8 cellular contexts compared by ENCODE assay signal in genomic region chr22:50306753-50307749, GRCh38. TPM values are rescaled to one million over a fixed set of nuclear protein-coding genes. Genes with fewer than 3 reads are reported as not detected.
DNase-seq lines count a peak whose midpoint lies in the region; ATAC-seq and TF ChIP-seq lines count a peak whose summit lies in the region.

TSS of gene PLXNB2 (minus strand) at chr22:50307646. CDS start at chr22:50290584, 17,062 bp downstream.

- H3K27me3 ChIP-seq in Loucy (ENCODE audit: insufficient read depth, low read length, poor library complexity, severe bottlenecking) (no peaks in the 10 kb centered on the region), mammary epithelial cell (ENCODE audit: insufficient read depth, low read length) (no peaks in the 10 kb centered on the region), iPS-15b (ENCODE audit: control insufficient read depth, insufficient read depth, low read length) (no peaks in the 10 kb centered on the region)

- H2AFZ ChIP-seq in Loucy (ENCODE audit: low read length) = 0 out of 2 replicates have a peak within 1 kb of the TSS, but pooled peaks have one; percentile 12
- peak within 1 kb of the TSS; percentile 57 for H2AFZ ChIP-seq in mammary epithelial cell (ENCODE audit: low read depth, low read length)

- H3K4me1 ChIP-seq in Loucy (ENCODE audit: insufficient read depth, low read length, poor library complexity, severe bottlenecking) = peaks cover 75% of the 10 kb centered on the region
- H3K4me1 ChIP-seq in mammary epithelial cell (ENCODE audit: insufficient read depth, low read length) = peaks cover 37% of the 10 kb centered on the region
- peaks cover 3% of the 10 kb centered on the region for H3K4me1 ChIP-seq in iPS-15b (ENCODE audit: control insufficient read depth, insufficient read depth, low read length)

- peak within 1 kb of the TSS; percentile 80 for H3K9ac ChIP-seq in Loucy (ENCODE audit: low read depth, low read length, poor library complexity, severe bottlenecking)
- H3K9ac ChIP-seq in mammary epithelial cell (ENCODE audit: insufficient read depth, low read length) = peak within 1 kb of the TSS; percentile 74
- H3K9ac ChIP-seq in iPS-15b (ENCODE audit: low read depth, low read length) = peak within 1 kb of the TSS; percentile 54

- BruUV-seq in mammary epithelial cell (replicated peaks; lab: Mats Ljungman, UMichigan) = TSS peak; percentile 52

- ATAC-seq in GM21528 (IDR thresholded peaks at IDR 0.05; ENCODE audit: low FRiP score, unreplicated experiment) = no peak

- in situ Hi-C loops in mammary epithelial cell (cut with MboI; ENCODE audit: low sequenced_read_pairs in 2 of 2) = no loop called here

- H3K36me3 ChIP-seq in Loucy (ENCODE audit: insufficient read depth, low read length) (no peaks in the 10 kb centered on the region), mammary epithelial cell (ENCODE audit: insufficient read depth, low read length) (no peaks in the 10 kb centered on the region), iPS-15b (ENCODE audit: control insufficient read depth, insufficient read depth, low read length) (peaks cover 4% of the 10 kb centered on the region)

- H3K9me2 ChIP-seq in Loucy (replicated peaks; ENCODE audit: low read depth, low read length) = no peaks in the 10 kb centered on the region

- H3K79me2 ChIP-seq in Loucy (ENCODE audit: insufficient read depth, low read length) (peaks cover 37% of the 10 kb centered on the region), mammary epithelial cell (ENCODE audit: insufficient read depth, low read length) (peaks cover 50% of the 10 kb centered on the region)

- H3K9me3 ChIP-seq in Loucy (ENCODE audit: insufficient read depth, low read depth, low read length) = no peaks in the 10 kb centered on the region
- H3K9me3 ChIP-seq in mammary epithelial cell (replicated peaks; ENCODE audit: insufficient read depth, low read length) = no peaks in the 10 kb centered on the region
- no peaks in the 10 kb centered on the region for H3K9me3 ChIP-seq in iPS-15b (ENCODE audit: control insufficient read depth, insufficient read depth, low read length)

- DNase-seq in GM10266 (ENCODE audit: extremely low spot score) (peak; percentile 95), SHP77 (lab: John Stamatoyannopoulos, UW) (peak; percentile 71 to 87), mammary epithelial cell (peak; percentile 65), retina (peak; percentile 82)

- no peak for TF ChIP-seq CTCF in 22Rv1 (IDR thresholded peaks at IDR 0.05)
- TF ChIP-seq CTCF in GM10266 (IDR thresholded peaks at IDR 0.05; ENCODE audit: control insufficient read depth, insufficient read depth, low read depth, missing control alignments) = no peak
- TF ChIP-seq CTCF in Loucy (conservative IDR thresholded peaks at IDR 0.05; ENCODE audit: low read length) = no peak
- TF ChIP-seq CTCF in mammary epithelial cell (conservative IDR thresholded peaks at IDR 0.05 in 1 of 2, IDR thresholded peaks at IDR 0.05 in 1 of 2; ENCODE audit: extremely low read depth in 1 of 2, insufficient read depth in 1 of 2, low read depth in 1 of 2, low read length in 2 of 2) = no peak

- H3K4me3 ChIP-seq in Loucy (ENCODE audit: low read length, poor library complexity, severe bottlenecking) (peak within 1 kb of the TSS; percentile 76), mammary epithelial cell (replicated peaks in 1 of 3; ENCODE audit: insufficient read depth in 1 of 3, low read depth in 2 of 3, low read length in 3 of 3) (peak within 1 kb of the TSS; percentile 71 to 79 (median 75)), iPS-15b (ENCODE audit: low read depth, low read length) (peak within 1 kb of the TSS; percentile 61)

- 0 out of 2 replicates have a peak, but pooled peaks cover 5% of the 10 kb centered on the region for H3F3A ChIP-seq in Loucy (ENCODE audit: low read depth)

- dilution Hi-C loops in mammary epithelial cell (cut with HindIII; ENCODE audit: low sequenced_read_pairs) = no loop called here

- H3K27ac ChIP-seq in 22Rv1 = peak within 1 kb of the TSS; percentile 95
- peak within 1 kb of the TSS; percentile 53 for H3K27ac ChIP-seq in mammary epithelial cell (ENCODE audit: insufficient read depth, low read depth, low read length)

- peak within 1 kb of the TSS; percentile 86 for H3K4me2 ChIP-seq in Loucy (ENCODE audit: low read depth, low read length, poor library complexity, severe bottlenecking)
- peak within 1 kb of the TSS; percentile 95 for H3K4me2 ChIP-seq in mammary epithelial cell (ENCODE audit: insufficient read depth, low read depth, low read length)

- H4K20me1 ChIP-seq in Loucy (ENCODE audit: insufficient read depth, low read length, poor library complexity, severe bottlenecking) (peaks cover 10% of the 10 kb centered on the region), mammary epithelial cell (ENCODE audit: insufficient read depth, low read length) (no peaks in the 10 kb centered on the region)

- WGBS in mammary epithelial cell (ENCODE audit: low coverage, missing lambda C conversion rate) = 4% methylated on average over 28 of the region's 105 CpGs

- intact Hi-C loops in mammary epithelial cell (cut with micrococcal nuclease) = loop anchor here (5.0 kb wide), 1 partner anchor 35 kb away; the partner anchor contains the start of gene MAPK11

- CTCF ChIA-PET in mammary epithelial cell (lab: Charles Lee; ENCODE audit: low non-redundant PET) = no interaction called here

RNA-seq across cellular contexts. Expression of gene PLXNB2, which starts in this region (rescaled TPM):
- total RNA-seq in mammary epithelial cell = 100 to 1,000 TPM; 122 to 240 TPM
- 96.4 TPM for polyA plus RNA-seq in mammary epithelial cell
- polyA minus RNA-seq in mammary epithelial cell = 162 TPM
